8 cellular contexts compared by ENCODE assay signal in the genomic region with DNA sequence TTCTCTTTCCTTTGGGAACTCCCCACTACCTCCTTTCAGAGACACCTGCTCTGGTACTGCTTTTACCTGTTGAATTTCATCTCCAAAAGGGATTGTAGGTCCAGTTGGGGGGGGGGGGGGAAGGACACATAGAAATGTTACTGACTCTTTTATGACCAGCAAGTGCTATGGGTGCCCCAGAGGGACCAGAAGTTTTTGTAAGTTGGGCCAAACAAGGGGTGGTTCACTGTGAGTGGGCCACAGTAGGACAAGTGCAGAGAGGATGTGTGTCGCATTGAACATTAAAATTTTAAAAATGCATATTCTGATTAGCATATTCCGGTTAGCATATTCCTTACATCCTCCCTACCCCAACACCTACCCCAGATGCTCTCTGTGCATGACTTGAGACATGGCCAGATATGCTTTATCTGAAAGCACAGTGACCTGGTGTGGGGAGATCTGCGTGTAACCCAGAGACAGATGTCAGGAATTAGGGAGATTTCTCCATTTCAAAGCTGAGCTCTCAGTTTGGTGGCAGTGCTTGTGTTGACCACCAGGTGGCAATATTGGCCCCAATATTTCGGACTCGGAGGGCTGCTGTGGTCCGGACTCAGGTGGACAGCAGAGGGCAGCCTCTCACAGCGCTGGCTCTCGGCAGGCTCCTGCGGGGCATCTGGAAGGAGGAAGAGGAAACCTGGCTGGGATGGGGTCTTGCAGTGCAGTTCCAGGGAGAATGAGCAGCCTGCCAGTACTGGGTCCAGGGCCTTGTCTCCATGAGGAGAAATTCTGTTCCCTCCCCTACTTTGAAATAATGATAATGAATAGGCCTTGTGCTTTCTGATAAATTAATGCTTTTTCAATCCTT. TPM values are rescaled to one million over a fixed set of nuclear protein-coding genes. Genes with fewer than 3 reads are reported as not detected.
A peak's percentile ranks its signal among the peaks of the same experiment; 100 is the strongest.
DNase-seq lines count a peak whose midpoint lies in the region; ATAC-seq, FAIRE-seq and TF ChIP-seq lines count a peak whose summit lies in the region.

No MANE protein-coding gene starts in this region.

- peak; percentile 87 for ATAC-seq in HG02798 (IDR thresholded peaks at IDR 0.05; ENCODE audit: poor library complexity, unreplicated experiment)
- peak; percentile 58 to 71 (median 64) for ATAC-seq in T-cell (replicated peaks in 1 of 4)
- ATAC-seq in activated naive CD8-positive, alpha-beta T cell treated with anti-CD3 and anti-CD28 coated beads, Interleukin-2, amount 50 U/mL, for 24 hours: peak; percentile 83

- H3K27ac ChIP-seq in cardiac muscle cell: no peak overlapping the region

- H3K36me3 Mint-ChIP-seq in T-cell: no peaks in the 10 kb centered on the region
- H3K36me3 Mint-ChIP-seq in activated naive CD8-positive, alpha-beta T cell treated with anti-CD3 and anti-CD28 coated beads, Interleukin-2, amount 50 U/mL, for 24 hours (ENCODE audit: low read depth): no peaks in the 10 kb centered on the region
- no peaks in the 10 kb centered on the region for H3K36me3 Mint-ChIP-seq in progenitor cell of endocrine pancreas (ENCODE audit: insufficient read depth)

- no peak for FAIRE-seq in urothelium cell line (lab: Jason Lieb, UNC)

- POLR2A ChIA-PET in T-cell (lab: Charles Lee): interaction anchor here (0.6 to 0.8 kb wide), 2 partner anchors 65 to 86 kb away, joined by 3 to 5 read pairs; no protein-coding TSS in a partner anchor

- H3K27me3 Mint-ChIP-seq in T-cell (peaks cover 0 to 3% of the 10 kb centered on the region in 2 donors), progenitor cell of endocrine pancreas (peaks cover 15% of the 10 kb centered on the region)
- H3K27me3 Mint-ChIP-seq in activated naive CD8-positive, alpha-beta T cell treated with anti-CD3 and anti-CD28 coated beads, Interleukin-2, amount 50 U/mL, for 24 hours: no peaks in the 10 kb centered on the region

- H3K4me3 Mint-ChIP-seq in T-cell (peak overlapping the region; percentile 52 to 81 (median 56)), progenitor cell of endocrine pancreas (ENCODE audit: low read depth) (no peak overlapping the region)
- peak overlapping the region; percentile 47 for H3K4me3 Mint-ChIP-seq in activated naive CD8-positive, alpha-beta T cell treated with anti-CD3 and anti-CD28 coated beads, Interleukin-2, amount 50 U/mL, for 24 hours

- no peaks in the 10 kb centered on the region for H3K9me3 ChIP-seq in cardiac muscle cell (ENCODE audit: low read depth)

- H3K36me3 ChIP-seq in cardiac muscle cell: no peaks in the 10 kb centered on the region

- H3K4me1 Mint-ChIP-seq in T-cell: peaks cover 55 to 58% (median 57%) of the 10 kb centered on the region in 3 donors
- H3K4me1 Mint-ChIP-seq in activated naive CD8-positive, alpha-beta T cell treated with anti-CD3 and anti-CD28 coated beads, Interleukin-2, amount 50 U/mL, for 24 hours: peaks cover 32% of the 10 kb centered on the region
- H3K4me1 Mint-ChIP-seq in progenitor cell of endocrine pancreas (ENCODE audit: low read depth): peaks cover 8% of the 10 kb centered on the region

- H3K27me3 ChIP-seq in cardiac muscle cell: no peaks in the 10 kb centered on the region

- DNase-seq in GM10266 (ENCODE audit: extremely low spot score) (peak; percentile 89), NCI-H1694 treated with DMSO at 0.1 percent for 48 hours (lab: John Stamatoyannopoulos, UW) (peak; percentile 84), T-cell (peak; percentile 33 to 78 (median 60)), cardiac muscle cell (ENCODE audit: low read depth in 1 of 2, low spot score in 1 of 2) (peak; percentile 93), progenitor cell of endocrine pancreas (ENCODE audit: low spot score, unreplicated experiment) (peak; percentile 83), urothelium cell line (ENCODE audit: low spot score) (peak; percentile 93)
- peak; percentile 87 for DNase-seq in activated naive CD8-positive, alpha-beta T cell treated with anti-CD3 and anti-CD28 coated beads, Interleukin-2, amount 50 U/mL, for 24 hours

- H3K9me3 Mint-ChIP-seq in T-cell: no peaks in the 10 kb centered on the region
- no peaks in the 10 kb centered on the region for H3K9me3 Mint-ChIP-seq in activated naive CD8-positive, alpha-beta T cell treated with anti-CD3 and anti-CD28 coated beads, Interleukin-2, amount 50 U/mL, for 24 hours
- no peaks in the 10 kb centered on the region for H3K9me3 Mint-ChIP-seq in progenitor cell of endocrine pancreas (ENCODE audit: low read depth)

- CTCF ChIA-PET in T-cell (lab: Charles Lee): interaction anchor here (0.6 to 3.0 kb wide), 26 partner anchors 9 to 1603 kb away, joined by 3 to 74 read pairs (median 4); a partner anchor contains a TSS

- peaks cover 4% of the 10 kb centered on the region for H3K4me1 ChIP-seq in cardiac muscle cell (ENCODE audit: low read depth)

- TF ChIP-seq CTCF in GM10266 (IDR thresholded peaks at IDR 0.05; ENCODE audit: control insufficient read depth, insufficient read depth, low read depth, missing control alignments) (peak; percentile 100), cardiac muscle cell (IDR thresholded peaks at IDR 0.05; ENCODE audit: low read depth, low read length) (peak; percentile 100), progenitor cell of endocrine pancreas (IDR thresholded peaks at IDR 0.05; ENCODE audit: unreplicated experiment) (peak; percentile 100)

- H3K27ac Mint-ChIP-seq in T-cell (peak overlapping the region; percentile 96 to 99), progenitor cell of endocrine pancreas (peak overlapping the region; percentile 68)
- peak overlapping the region; percentile 70 for H3K27ac Mint-ChIP-seq in activated naive CD8-positive, alpha-beta T cell treated with anti-CD3 and anti-CD28 coated beads, Interleukin-2, amount 50 U/mL, for 24 hours

- H3K4me3 ChIP-seq in cardiac muscle cell: no peak overlapping the region

RNA-seq across cellular contexts. Expression of a gene that starts 1.6 kb away (rescaled TPM):
- total RNA-seq in T-cell: under 1 TPM; 0.33 to 0.82 (median 0.53) TPM
- total RNA-seq in cardiac muscle cell: not detected in 2 replicates
- polyA plus RNA-seq in cardiac muscle cell: not detected in 2 replicates
- not detected in 2 replicates for total RNA-seq in progenitor cell of endocrine pancreas

RNA-seq across cellular contexts. Expression of a gene that starts 15.8 kb away (rescaled TPM):
- total RNA-seq in T-cell (not detected), cardiac muscle cell (0.15 TPM in 1 of 2 replicates, not detected in the other), progenitor cell of endocrine pancreas (not detected in 2 replicates)
- not detected in 2 replicates for polyA plus RNA-seq in cardiac muscle cell

RNA-seq across cellular contexts. Expression of a gene that starts 25.3 kb away (rescaled TPM):
- total RNA-seq in T-cell (10 to 100 TPM in 4 of 5 donors, 1 to 10 TPM in 1; 9.5 to 47.7 (median 43.6) TPM), cardiac muscle cell (22.2 and 57.0 TPM in 2 replicates), progenitor cell of endocrine pancreas (42.2 and 45.8 TPM in 2 replicates)
- polyA plus RNA-seq in cardiac muscle cell: 105 and 120 TPM in 2 replicates

RNA-seq across cellular contexts. Expression of a gene that starts 25.7 kb away (rescaled TPM):
- 100 to 1,000 TPM; 277 to 326 (median 290) TPM for total RNA-seq in T-cell
- total RNA-seq in cardiac muscle cell: 95.1 and 151 TPM in 2 replicates
- 41.0 and 45.5 TPM in 2 replicates for polyA plus RNA-seq in cardiac muscle cell
- total RNA-seq in progenitor cell of endocrine pancreas: 439 and 458 TPM in 2 replicates
